Comparison of ENCODE assay signal across 8 cellular contexts in genomic region chr22:28883657-28883916, GRCh38. TPM values are rescaled to one million over a fixed set of nuclear protein-coding genes. Genes with fewer than 3 reads are reported as not detected.
DNase-seq lines count a peak whose midpoint lies in the region; ATAC-seq and TF ChIP-seq lines count a peak whose summit lies in the region.

No MANE protein-coding gene starts in this region.

- no peak overlapping the region for H3K27ac Mint-ChIP-seq in Calu3 (ENCODE audit: unreplicated experiment)
- no peak overlapping the region for H3K27ac Mint-ChIP-seq in osteocyte (ENCODE audit: unreplicated experiment)

- no TSS peak for BruUV-seq in Calu3 (replicated peaks; lab: Mats Ljungman, UMichigan)

- H3K4me1 Mint-ChIP-seq in Calu3 (ENCODE audit: low read depth, unreplicated experiment) = peaks cover 29% of the 10 kb centered on the region
- H3K4me1 Mint-ChIP-seq in osteocyte (ENCODE audit: unreplicated experiment) = peaks cover 20% of the 10 kb centered on the region

- CTCF ChIA-PET in Calu3 (lab: Charles Lee) = interaction anchor here (0.7 to 3.2 kb wide), 6 partner anchors 26 to 271 kb away, joined by 3 to 22 read pairs (median 4); partner anchors contain the start of gene C22orf31

- peak overlapping the region; percentile 84 for H3K4me3 Mint-ChIP-seq in Calu3 (ENCODE audit: low read depth, unreplicated experiment)
- H3K4me3 Mint-ChIP-seq in osteocyte (ENCODE audit: unreplicated experiment) = peak overlapping the region; percentile 40

- TF ChIP-seq CTCF in Calu3 (IDR thresholded peaks at IDR 0.05; ENCODE audit: unreplicated experiment) (no peak), coronary artery (IDR thresholded peaks at IDR 0.05) (no peak), osteocyte (IDR thresholded peaks at IDR 0.05) (no peak)

- H3K27ac ChIP-seq in coronary artery = peak overlapping the region; percentile 57 to 90

- intact Hi-C loops in Calu3 (cut with micrococcal nuclease; ENCODE audit: unreplicated experiment) = no loop called here

- H3K36me3 Mint-ChIP-seq in Calu3 (ENCODE audit: insufficient read depth, unreplicated experiment) (peaks cover 29% of the 10 kb centered on the region), osteocyte (ENCODE audit: unreplicated experiment) (peaks cover 3% of the 10 kb centered on the region)

- no peaks in the 10 kb centered on the region for H3K9me3 Mint-ChIP-seq in Calu3 (ENCODE audit: low read depth, unreplicated experiment)
- no peaks in the 10 kb centered on the region for H3K9me3 Mint-ChIP-seq in osteocyte (ENCODE audit: unreplicated experiment)

- ATAC-seq in HG03103 (IDR thresholded peaks at IDR 0.05; ENCODE audit: low read depth, unreplicated experiment) = peak; percentile 18
- no peak for ATAC-seq in HG03175 (IDR thresholded peaks at IDR 0.05; ENCODE audit: unreplicated experiment)

- peak overlapping the region; percentile 76 for H3K4me3 ChIP-seq in coronary artery

- DNase-seq in Calu3 (no peak), coronary artery (ENCODE audit: low spot score) (no peak), osteocyte (ENCODE audit: extremely low spot score, unreplicated experiment) (no peak), NCI-H1930 (lab: John Stamatoyannopoulos, UW) (no peak)
- DNase-seq in stimulated activated CD4-positive, alpha-beta T cell treated with anti-CD3 and anti-CD28 coated beads, Interleukin-4, amount 100 ng/mL, for 1 hour = no peak
- DNase-seq in activated effector memory CD4-positive, alpha-beta T cell treated with Interleukin-2 at 50 U/mL for 16 hours = no peak

- H3K27me3 Mint-ChIP-seq in Calu3 (ENCODE audit: unreplicated experiment) (no peaks in the 10 kb centered on the region), osteocyte (ENCODE audit: unreplicated experiment) (peaks cover 3% of the 10 kb centered on the region)

RNA-seq across cellular contexts. Expression of gene ZNRF3, which starts 0.2 kb away (rescaled TPM):
- 23.7 and 24.5 TPM in 2 replicates for total RNA-seq in Calu3 (2022)
- 6.4 and 6.7 TPM in 2 replicates for total RNA-seq in osteocyte
